12 cellular contexts compared by ENCODE assay signal in genomic region chr1:14535619-14536355, GRCh38.
DNase-seq lines count a peak whose midpoint lies in the region; ATAC-seq, FAIRE-seq and TF ChIP-seq lines count a peak whose summit lies in the region.
"Had no signal": no experiment of that assay in that cellular context is flagged by ENCODE, and none has a peak within 500 bp of the region (broad histone marks: within the 10 kb centered on the region; RNA-seq: fewer than 3 reads in every experiment).

No MANE protein-coding gene starts in this region.

- no peaks in the 10 kb centered on the region for H3K36me3 ChIP-seq in hepatocyte (replicated peaks; ENCODE audit: insufficient read depth, low read depth)
- no peaks in the 10 kb centered on the region for H3K36me3 ChIP-seq in right lobe of liver
- H3K36me3 ChIP-seq in small intestine (ENCODE audit: control insufficient read depth in 2 of 2, insufficient read depth in 2 of 2, low read length in 2 of 2), result no peaks in the 10 kb centered on the region
- no peaks in the 10 kb centered on the region for H3K36me3 ChIP-seq in HAP-1 (replicated peaks)

- H3K27ac ChIP-seq in hepatocyte (peak overlapping the region; percentile 9), right lobe of liver (no peak overlapping the region), small intestine (ENCODE audit: low read depth in 1 of 2, low read length in 1 of 2) (no peak overlapping the region)

- H3K27me3 ChIP-seq in hepatocyte (no peaks in the 10 kb centered on the region), right lobe of liver (no peaks in the 10 kb centered on the region), small intestine (ENCODE audit: control insufficient read depth in 2 of 2, insufficient read depth in 2 of 2, low read length in 2 of 2) (no peaks in the 10 kb centered on the region), HAP-1 (ENCODE audit: low read depth) (no peaks in the 10 kb centered on the region)

- in situ Hi-C loops in KBM-7 (cut with MboI; ENCODE audit: low pct_unique_long_range_greater_than_20kb, low sequenced_read_pairs) (no loop called here), HAP-1 (cut with MboI; ENCODE audit: low sequenced_read_pairs) (no loop called here)

- H2AFZ ChIP-seq in hepatocyte, result no peak overlapping the region

- H3K9me3 ChIP-seq in hepatocyte (ENCODE audit: low read depth), result no peaks in the 10 kb centered on the region
- no peaks in the 10 kb centered on the region for H3K9me3 ChIP-seq in right lobe of liver
- H3K9me3 ChIP-seq in small intestine (ENCODE audit: control insufficient read depth, low read depth), result no peaks in the 10 kb centered on the region
- no peaks in the 10 kb centered on the region for H3K9me3 ChIP-seq in HAP-1

- DNase-seq in NCI-H526 (lab: John Stamatoyannopoulos, UW), result peak; percentile 51 to 77
- DNase-seq in hepatocyte (ENCODE audit: low spot score), result peak; percentile 42
- DNase-seq in right lobe of liver, result no peak
- DNase-seq in small intestine, result peak; percentile 49
- DNase-seq in activated CD8-positive, alpha-beta memory T cell treated with anti-CD3 and anti-CD28 coated beads for 24 hours, result no peak
- no peak for DNase-seq in KBM-7
- no peak for DNase-seq in HAP-1 (ENCODE audit: low spot score in 2 of 2)
- DNase-seq: CD8-positive, alpha-beta memory T cell; DMS53; GF-D8 had no signal

- H3K4me1 ChIP-seq in hepatocyte (ENCODE audit: insufficient read depth) (peaks cover 6% of the 10 kb centered on the region), right lobe of liver (peaks cover 0 to 7% (median 0%) of the 10 kb centered on the region in 4 donors), small intestine (ENCODE audit: control insufficient read depth in 2 of 2, insufficient read depth in 1 of 2, low read depth in 1 of 2, low read length in 1 of 2) (no peaks in the 10 kb centered on the region), HAP-1 (no peaks in the 10 kb centered on the region; the same call in none of the 2 replicates)

- TF ChIP-seq CTCF in hepatocyte (IDR thresholded peaks at IDR 0.05; ENCODE audit: poor library complexity), result no peak
- TF ChIP-seq CTCF in right lobe of liver (IDR thresholded peaks at IDR 0.05), result no peak

- ATAC-seq in right lobe of liver (peak; percentile 58 to 89 (median 84)), HG03025 (IDR thresholded peaks at IDR 0.05; ENCODE audit: low FRiP score, unreplicated experiment) (no peak)

- intact Hi-C loops in right lobe of liver (cut with DNase I), result no loop called here

- no peaks in the 10 kb centered on the region for H4K20me1 ChIP-seq in hepatocyte (ENCODE audit: insufficient read depth, poor library complexity, severe bottlenecking)

- no peak for TF ChIP-seq POLR2A in right lobe of liver (IDR thresholded peaks at IDR 0.05)

- no peak for FAIRE-seq in small intestine (lab: Jason Lieb, UNC)
- FAIRE-seq: H54 had no signal

- no peaks in the 10 kb centered on the region for H3K79me2 ChIP-seq in hepatocyte

- H3K4me3 ChIP-seq in hepatocyte (no peak overlapping the region), right lobe of liver (no peak overlapping the region), small intestine (ENCODE audit: low read depth in 1 of 2, low read length in 2 of 2) (no peak overlapping the region), HAP-1 (no peak overlapping the region)

- no peak overlapping the region for H3K4me2 ChIP-seq in hepatocyte

- 52% methylated on average over 6 of the region's 6 CpGs for WGBS in hepatocyte (ENCODE audit: low lambda C conversion rate, missing lambda C conversion rate)
- WGBS in right lobe of liver (ENCODE audit: insufficient coverage, low coverage, low lambda C conversion rate, missing lambda C conversion rate), result 35% methylated on average over 5 of the region's 6 CpGs
- 52 to 75% (median 58%) methylated on average over 6 of the region's 6 CpGs for WGBS in small intestine, 3 donors

- no peaks in the 10 kb centered on the region for H3K9me2 ChIP-seq in hepatocyte (replicated peaks; ENCODE audit: insufficient read depth)

Comparison
In these comparisons a context has a peak if more than half of its experiments do, and no peak if none do; other contexts are left out.
1. DNase-seq: peak in NCI-H526 (2 of 2), hepatocyte (single experiment) and small intestine (single experiment); none in right lobe of liver (0 of 3), activated CD8-positive, alpha-beta memory T cell treated with anti-CD3 and anti-CD28 coated beads for 24 hours (single experiment), KBM-7 (single experiment) and HAP-1 (0 of 2).